9 cellular contexts compared by ENCODE assay signal in genomic region chr10:11345224-11346054, GRCh38.
DNase-seq lines count a peak whose midpoint lies in the region; ATAC-seq, FAIRE-seq and TF ChIP-seq lines count a peak whose summit lies in the region.
"Had no signal": no experiment of that assay in that cellular context is flagged by ENCODE, and none has a peak within 500 bp of the region (broad histone marks: within the 10 kb centered on the region; RNA-seq: fewer than 3 reads in every experiment).

No MANE protein-coding gene starts in this region.

- WGBS in prostate gland, result 16% methylated on average over 10 of the region's 10 CpGs

- no peak overlapping the region for H3K9ac ChIP-seq in DND-41 (ENCODE audit: low read depth, low read length)

- peak overlapping the region in 1 of 5 donors; percentile 54 for H3K4me3 Mint-ChIP-seq in immature natural killer cell

- FAIRE-seq in bronchial epithelial cell (lab: Jason Lieb, UNC), result peak; percentile 86

- no peak overlapping the region for H3K4me2 ChIP-seq in DND-41 (ENCODE audit: insufficient read depth, low read length)

- H3K79me2 ChIP-seq in DND-41 (ENCODE audit: insufficient read depth, low read length), result no peaks in the 10 kb centered on the region

- no peaks in the 10 kb centered on the region for H4K20me1 ChIP-seq in DND-41 (ENCODE audit: insufficient read depth, low read length)

- ATAC-seq in DND-41 (ENCODE audit: insufficient read depth, low read depth) (peak; percentile 67), GM21529 (IDR thresholded peaks at IDR 0.05; ENCODE audit: unreplicated experiment) (peak; percentile 90)

- H3K27me3 Mint-ChIP-seq in immature natural killer cell (ENCODE audit: low read depth in 3 of 3), result peaks cover 2 to 5% (median 2%) of the 10 kb centered on the region in 3 donors

- H3K27ac Mint-ChIP-seq in immature natural killer cell, result peak overlapping the region in 1 of 6 donors; percentile 40

- no peak overlapping the region for H3K27ac ChIP-seq in DND-41 (ENCODE audit: low read length)
- H3K27ac ChIP-seq in prostate gland, result peak overlapping the region in 1 of 2 donors; percentile 14
- H3K27ac ChIP-seq: adrenal gland had no signal

- H3K9me3 ChIP-seq in DND-41 (ENCODE audit: insufficient read depth, low read length, severe bottlenecking) (no peaks in the 10 kb centered on the region), MG63 (peaks cover 5% of the 10 kb centered on the region; the same call in 1 of the 2 replicates), prostate gland (no peaks in the 10 kb centered on the region)
- H3K9me3 ChIP-seq: adrenal gland had no signal

- H2AFZ ChIP-seq in DND-41 (ENCODE audit: low read depth, low read length), result no peak overlapping the region

- no peaks in the 10 kb centered on the region for H3K9me3 Mint-ChIP-seq in immature natural killer cell

- intact Hi-C loops in prostate gland (cut with DNase I), result no loop called here

- H3K36me3 Mint-ChIP-seq in immature natural killer cell, result peaks cover 0 to 5% (median 4%) of the 10 kb centered on the region in 3 donors

- H3K27me3 ChIP-seq in DND-41 (ENCODE audit: insufficient read depth, low read length, poor library complexity) (no peaks in the 10 kb centered on the region), MG63 (no peaks in the 10 kb centered on the region), bronchial epithelial cell (ENCODE audit: control insufficient read depth, insufficient read depth, low read length) (no peaks in the 10 kb centered on the region), prostate gland (replicated peaks; ENCODE audit: insufficient read depth) (no peaks in the 10 kb centered on the region)
- H3K27me3 ChIP-seq: adrenal gland had no signal

- TF ChIP-seq CTCF in DND-41 (IDR thresholded peaks at IDR 0.05; ENCODE audit: borderline replicate concordance, extremely low read depth, low read length, poor library complexity, severe bottlenecking), result peak; percentile 40
- TF ChIP-seq CTCF in bronchial epithelial cell (IDR thresholded peaks at IDR 0.05; ENCODE audit: insufficient read depth, low read length, severe bottlenecking), result peak; percentile 49
- TF ChIP-seq CTCF in prostate gland (IDR thresholded peaks at IDR 0.05), result no peak

- no peaks in the 10 kb centered on the region for H3K4me1 ChIP-seq in DND-41 (ENCODE audit: insufficient read depth, low read length)
- H3K4me1 ChIP-seq in prostate gland (replicated peaks), result no peaks in the 10 kb centered on the region
- H3K4me1 ChIP-seq: adrenal gland had no signal

- H3K36me3 ChIP-seq in DND-41 (ENCODE audit: insufficient read depth, low read length) (no peaks in the 10 kb centered on the region), MG63 (no peaks in the 10 kb centered on the region), bronchial epithelial cell (ENCODE audit: control insufficient read depth, insufficient read depth, low read length) (no peaks in the 10 kb centered on the region), prostate gland (no peaks in the 10 kb centered on the region)
- H3K36me3 ChIP-seq: adrenal gland had no signal

- TF ChIP-seq POLR2A in prostate gland (IDR thresholded peaks at IDR 0.05), result no peak

- H3K4me1 Mint-ChIP-seq in immature natural killer cell, result peaks cover 9 to 18% of the 10 kb centered on the region in 2 donors

- H3K4me3 ChIP-seq in DND-41 (ENCODE audit: low read depth in 1 of 2, low read length in 2 of 2) (no peak overlapping the region), MG63 (no peak overlapping the region), bronchial epithelial cell (ENCODE audit: low read depth, low read length) (no peak overlapping the region), prostate gland (no peak overlapping the region)
- H3K4me3 ChIP-seq: adrenal gland had no signal

- DNase-seq in DND-41 (peak; percentile 33), MG63 (peak; percentile 19), bronchial epithelial cell (ENCODE audit: low read depth) (peak; percentile 78), prostate gland (ENCODE audit: low spot score) (peak; percentile 58), NCI-H2227 (lab: John Stamatoyannopoulos, UW; ENCODE audit: unreplicated experiment) (no peak), immature natural killer cell (no peak), NCI-H82 treated with DMSO at 0.1 percent for 48 hours (lab: John Stamatoyannopoulos, UW; ENCODE audit: unreplicated experiment) (no peak)

Comparison
In these comparisons a context has a peak if more than half of its experiments do, and no peak if none do; other contexts are left out.
1. DNase-seq: peak in DND-41 (single experiment), MG63 (single experiment), bronchial epithelial cell (single experiment) and prostate gland (single experiment); none in NCI-H2227 (single experiment), immature natural killer cell (0 of 3) and NCI-H82 treated with DMSO at 0.1 percent for 48 hours (single experiment).
2. CTCF ChIP-seq: peak in DND-41 (single experiment) and bronchial epithelial cell (single experiment); none in prostate gland (0 of 4).